In the genomic region with DNA sequence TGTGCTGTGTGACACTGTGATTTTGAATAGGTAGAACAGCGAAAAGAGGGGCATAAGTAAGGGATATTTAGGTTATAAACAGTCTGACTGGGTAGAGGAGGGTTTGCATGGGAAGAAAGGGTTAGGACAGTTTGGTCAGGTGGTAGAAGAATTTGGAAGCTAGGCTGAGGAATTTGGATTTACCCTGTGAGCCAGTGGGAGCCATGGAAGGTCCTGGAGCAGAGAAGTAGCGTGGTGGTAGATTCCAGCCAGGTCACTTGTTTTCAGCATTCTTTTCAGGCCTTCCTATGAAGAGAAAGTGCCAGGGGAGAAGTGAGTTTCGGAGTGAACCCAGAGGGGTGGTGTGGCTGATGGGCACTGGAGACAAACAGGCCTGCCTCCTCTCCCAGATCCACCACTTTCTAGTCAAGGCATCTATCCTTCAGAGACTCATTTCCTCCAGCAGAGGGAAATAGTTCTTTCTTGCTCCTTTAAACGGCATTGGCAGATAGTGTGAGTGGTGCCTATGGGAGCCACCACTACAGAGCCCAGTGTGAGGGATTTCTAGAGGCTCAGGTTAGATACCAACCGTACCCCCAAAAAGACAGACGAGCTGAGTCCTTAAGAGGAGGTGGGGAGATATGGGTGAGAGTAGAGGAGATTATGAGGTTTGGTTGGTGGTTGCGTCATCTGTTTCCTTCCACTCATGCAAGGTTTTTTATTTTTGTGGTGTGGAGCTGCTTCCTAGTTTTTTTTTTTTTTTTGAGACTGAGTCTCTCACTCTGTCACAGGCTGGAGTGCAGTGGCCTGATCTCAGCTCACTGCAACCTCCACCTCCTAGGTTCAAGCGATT, we compare ENCODE assay signal across 8 cellular contexts. TPM values are rescaled to one million over a fixed set of nuclear protein-coding genes. Genes with fewer than 3 reads are reported as not detected.
DNase-seq lines count a peak whose midpoint lies in the region; ATAC-seq and TF ChIP-seq lines count a peak whose summit lies in the region.

No MANE protein-coding gene starts in this region.

- 85% methylated on average over 8 of the region's 8 CpGs for WGBS in suprapubic skin

- no peaks in the 10 kb centered on the region for H3K27me3 ChIP-seq in suprapubic skin

- TF ChIP-seq EP300 in suprapubic skin (IDR thresholded peaks at IDR 0.05) = no peak

- no peak for TF ChIP-seq CTCF in suprapubic skin (IDR thresholded peaks at IDR 0.05)

- no peak overlapping the region for H3K27ac ChIP-seq in suprapubic skin

- no peaks in the 10 kb centered on the region for H3K9me3 ChIP-seq in suprapubic skin

- peaks cover 65% of the 10 kb centered on the region for H3K4me1 Mint-ChIP-seq in activated T-cell treated with anti-CD3 and anti-CD28 coated beads, Interleukin-2, amount 50 U/mL, for 24 hours (ENCODE audit: low read depth)

- ATAC-seq in esophagus mucosa = peak; percentile 11
- peak; percentile 44 for ATAC-seq in stimulated activated naive CD8-positive, alpha-beta T cell treated with anti-CD3 and anti-CD28 coated beads, Interleukin-15, Interleukin-2, amounts not matched to agents 100 U/mL and 50 U/mL, for 24 hours

- H3K27ac Mint-ChIP-seq in activated T-cell treated with anti-CD3 and anti-CD28 coated beads, Interleukin-2, amount 50 U/mL, for 24 hours = peak overlapping the region; percentile 83

- H3K9me3 Mint-ChIP-seq in activated T-cell treated with anti-CD3 and anti-CD28 coated beads, Interleukin-2, amount 50 U/mL, for 24 hours = no peaks in the 10 kb centered on the region

- H3K4me1 ChIP-seq in suprapubic skin = peaks cover 30% of the 10 kb centered on the region

- DNase-seq in activated T-cell treated with anti-CD3 and anti-CD28 coated beads, Interleukin-2, amount 50 U/mL, for 24 hours = no peak
- no peak for DNase-seq in activated T-cell treated with anti-CD3 and anti-CD28 coated beads, Interleukin-2, amount 50 U/mL, for 1 hour
- peak; percentile 54 for DNase-seq in SIG-M5 (lab: John Stamatoyannopoulos, UW)
- DNase-seq in stimulated activated naive CD8-positive, alpha-beta T cell treated with anti-CD3 and anti-CD28 coated beads, Interleukin-15, Interleukin-2, amounts not matched to agents 100 U/mL and 50 U/mL, for 24 hours = peak; percentile 27
- no peak for DNase-seq in suprapubic skin (ENCODE audit: low spot score in 2 of 2)
- no peak for DNase-seq in NCI-H82 treated with DMSO at 0.1 percent for 48 hours (lab: John Stamatoyannopoulos, UW; ENCODE audit: unreplicated experiment)
- DNase-seq in nucleus accumbens (lab: John Stamatoyannopoulos, UW) = no peak

- no peak overlapping the region for H3K4me3 Mint-ChIP-seq in activated T-cell treated with anti-CD3 and anti-CD28 coated beads, Interleukin-2, amount 50 U/mL, for 24 hours

- TF ChIP-seq POLR2A in suprapubic skin (IDR thresholded peaks at IDR 0.05) = no peak

- H3K36me3 Mint-ChIP-seq in activated T-cell treated with anti-CD3 and anti-CD28 coated beads, Interleukin-2, amount 50 U/mL, for 24 hours (ENCODE audit: low read depth) = peaks cover 21% of the 10 kb centered on the region

- H3K4me3 ChIP-seq in suprapubic skin = no peak overlapping the region

- H3K36me3 ChIP-seq in suprapubic skin = no peaks in the 10 kb centered on the region

- no peaks in the 10 kb centered on the region for H3K27me3 Mint-ChIP-seq in activated T-cell treated with anti-CD3 and anti-CD28 coated beads, Interleukin-2, amount 50 U/mL, for 24 hours

RNA-seq across cellular contexts. Expression of gene PXK, which starts 21.2 kb away (rescaled TPM):
- 14.2 TPM for total RNA-seq in esophagus mucosa
- total RNA-seq in suprapubic skin = 10 to 100 TPM; 16.0 to 36.9 (median 21.8) TPM

RNA-seq across cellular contexts. Expression of gene HTD2, which starts 47.6 kb away (rescaled TPM):
- total RNA-seq in esophagus mucosa (8.1 TPM), suprapubic skin (10 to 100 TPM; 10.9 to 14.4 (median 12.8) TPM)

RNA-seq across cellular contexts. Expression of gene RPP14, which starts 47.9 kb away (rescaled TPM):
- total RNA-seq in esophagus mucosa (12.8 TPM), suprapubic skin (1 to 10 TPM; 5.0 to 9.9 (median 8.0) TPM)

Comparison
In these comparisons a context has a peak if more than half of its experiments do, and no peak if none do; other contexts are left out.
1. DNase-seq: peak in SIG-M5 (single experiment) and stimulated activated naive CD8-positive, alpha-beta T cell treated with anti-CD3 and anti-CD28 coated beads, Interleukin-15, Interleukin-2, amounts not matched to agents 100 U/mL and 50 U/mL, for 24 hours (single experiment); none in activated T-cell treated with anti-CD3 and anti-CD28 coated beads, Interleukin-2, amount 50 U/mL, for 24 hours (single experiment), activated T-cell treated with anti-CD3 and anti-CD28 coated beads, Interleukin-2, amount 50 U/mL, for 1 hour (single experiment), suprapubic skin (0 of 2), NCI-H82 treated with DMSO at 0.1 percent for 48 hours (single experiment) and nucleus accumbens (0 of 56).